In the genomic region with DNA sequence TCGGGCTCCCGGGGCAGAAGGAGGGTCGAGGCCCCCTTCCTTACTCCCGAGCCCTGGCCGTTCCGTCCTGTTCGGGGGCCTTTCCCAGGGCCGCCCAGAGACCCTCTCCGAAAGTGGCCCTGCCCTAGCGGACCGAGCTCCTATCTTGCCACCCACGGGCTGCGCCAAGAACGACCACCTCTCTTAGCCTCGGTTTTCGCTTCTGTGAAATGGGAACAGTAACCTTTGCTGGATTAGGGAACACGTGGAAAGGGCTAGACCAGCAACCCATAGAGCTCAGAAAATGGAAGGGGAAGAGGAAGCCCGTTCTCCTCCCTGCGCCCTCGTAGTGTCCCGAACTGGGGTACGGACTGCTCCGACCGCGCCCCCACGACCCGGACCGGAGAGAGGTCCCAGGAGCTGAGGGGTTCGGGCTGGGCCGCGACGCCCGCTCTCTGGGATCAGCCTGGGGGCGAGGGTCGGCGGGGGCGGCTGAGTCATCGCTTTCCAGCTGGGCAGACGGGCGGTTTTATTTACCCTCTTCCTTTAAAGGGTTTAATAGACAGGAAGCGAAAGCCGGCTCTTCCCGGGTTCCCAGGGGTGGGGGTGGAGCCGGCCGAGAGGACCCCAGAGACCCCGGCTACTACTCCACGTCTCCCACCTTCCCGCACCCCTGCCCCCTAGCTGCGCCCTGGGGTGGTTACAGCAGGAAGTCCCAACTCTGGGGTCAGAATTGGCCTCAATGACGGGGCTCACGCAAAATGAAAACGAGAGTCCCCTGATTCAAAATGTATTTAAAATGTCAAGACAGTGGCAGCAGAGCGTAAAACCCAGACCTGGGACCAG, we compare ENCODE assay signal across 1 cellular context.
TF ChIP-seq lines count a peak whose summit lies in the region.

No MANE protein-coding gene starts in this region.

TF ChIP-seq in H1, 55 proteins besides CTCF, POLR2A, EP300 and RAD21:
- TF ChIP-seq, protein P1, sequence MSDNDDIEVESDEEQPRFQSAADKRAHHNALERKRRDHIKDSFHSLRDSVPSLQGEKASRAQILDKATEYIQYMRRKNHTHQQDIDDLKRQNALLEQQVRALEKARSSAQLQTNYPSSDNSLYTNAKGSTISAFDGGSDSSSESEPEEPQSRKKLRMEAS (IDR thresholded peaks at IDR 0.05): peak; percentile 62
- TF ChIP-seq RNF2 (IDR thresholded peaks at IDR 0.05; ENCODE audit: borderline replicate concordance, low read depth, low read length, missing control alignments, poor library complexity, severe bottlenecking) (peak; percentile 23), CHD1 (IDR thresholded peaks at IDR 0.05; ENCODE audit: low read depth, low read length) (no peak), KDM1A (IDR thresholded peaks at IDR 0.05; ENCODE audit: borderline replicate concordance, low read length) (peak; percentile 99), BRCA1 (IDR thresholded peaks at IDR 0.05; ENCODE audit: low read depth, low read length) (no peak), PHF8 (conservative IDR thresholded peaks at IDR 0.05; ENCODE audit: low read depth, low read length) (0 out of 2 replicates have a peak, but pooled peaks have one; percentile 27), TCF12 (IDR thresholded peaks at IDR 0.05; ENCODE audit: low read depth, low read length) (no peak), CEBPB (IDR thresholded peaks at IDR 0.05; ENCODE audit: low read depth, low read length) (no peak), TBP (IDR thresholded peaks at IDR 0.05; ENCODE audit: low read depth, low read length) (no peak), FOSL1 (IDR thresholded peaks at IDR 0.05; ENCODE audit: insufficient read depth, low read depth, low read length) (no peak), SP2 (IDR thresholded peaks at IDR 0.05; ENCODE audit: low read length) (no peak), ZNF274 (IDR thresholded peaks at IDR 0.05; ENCODE audit: borderline replicate concordance, extremely low read depth, low read length) (no peak), ASH2L (IDR thresholded peaks at IDR 0.05; ENCODE audit: low read length) (no peak), EGR1 (IDR thresholded peaks at IDR 0.05; ENCODE audit: borderline replicate concordance, low read depth, low read length) (peak; percentile 85; the same call in 1 of the 2 replicates), BCL11A (IDR thresholded peaks at IDR 0.05; ENCODE audit: low read depth in 2 of 2, low read length in 2 of 2) (no peak), TAF7 (optimal IDR thresholded peaks at IDR 0.05; ENCODE audit: borderline replicate concordance, low read depth, low read length) (no peak), USF2 (IDR thresholded peaks at IDR 0.05; ENCODE audit: low read length) (no peak), SIRT6 (IDR thresholded peaks at IDR 0.05; ENCODE audit: low read length) (no peak), GABPA (IDR thresholded peaks at IDR 0.05; ENCODE audit: borderline replicate concordance, insufficient read depth, low read length) (no peak), E2F6 (IDR thresholded peaks at IDR 0.05) (peak; percentile 31; the same call in 1 of the 2 replicates), HDAC2 (IDR thresholded peaks at IDR 0.05; ENCODE audit: borderline replicate concordance in 1 of 2, low read depth in 2 of 2, low read length in 2 of 2) (peak in 1 of 2 experiments; percentile 91; a peak in 1 of 4 replicates), YY1 (IDR thresholded peaks at IDR 0.05; ENCODE audit: low read depth, low read length) (no peak), SUZ12 (IDR thresholded peaks at IDR 0.05; ENCODE audit: low read length) (no peak; the same call in 1 of the 2 replicates), MAFK (IDR thresholded peaks at IDR 0.05; ENCODE audit: low read depth, low read length) (peak; percentile 28; the same call in 1 of the 2 replicates), GTF2F1 (IDR thresholded peaks at IDR 0.05; ENCODE audit: borderline replicate concordance, low read depth, low read length) (no peak), SP1 (IDR thresholded peaks at IDR 0.05; ENCODE audit: low read depth, low read length) (no peak), RXRA (IDR thresholded peaks at IDR 0.05; ENCODE audit: insufficient read depth, low read depth, low read length) (no peak), POLR2AphosphoS5 (IDR thresholded peaks at IDR 0.05; ENCODE audit: low read depth, low read length) (no peak), NANOG (IDR thresholded peaks at IDR 0.05; ENCODE audit: insufficient read depth, low read depth, low read length, poor library complexity, severe bottlenecking) (no peak), JUN (IDR thresholded peaks at IDR 0.05; ENCODE audit: low read depth, low read length) (0 out of 2 replicates have a peak, but pooled peaks have one; percentile 18), TAF1 (IDR thresholded peaks at IDR 0.05; ENCODE audit: low read depth, low read length) (0 out of 2 replicates have a peak, but pooled peaks have one; percentile 11), SRF (IDR thresholded peaks at IDR 0.05; ENCODE audit: low read depth, low read length) (no peak), HDAC6 (IDR thresholded peaks at IDR 0.05; ENCODE audit: low read depth, low read length) (no peak), POU5F1 (IDR thresholded peaks at IDR 0.05; ENCODE audit: low read depth, low read length) (no peak), SIN3A (conservative IDR thresholded peaks at IDR 0.05 in 1 of 2, IDR thresholded peaks at IDR 0.05 in 1 of 2; ENCODE audit: low read depth in 1 of 2, low read length in 2 of 2) (0 out of 4 replicates have a peak, but pooled peaks of 1 of the 2 experiments have one; percentile 24), NRF1 (IDR thresholded peaks at IDR 0.05; ENCODE audit: low read depth, low read length) (no peak), RFX5 (IDR thresholded peaks at IDR 0.05; ENCODE audit: borderline replicate concordance, low read depth, low read length) (no peak), SAP30 (IDR thresholded peaks at IDR 0.05; ENCODE audit: insufficient read depth, insufficient replicate concordance, low read length) (no peak), BACH1 (IDR thresholded peaks at IDR 0.05; ENCODE audit: low read length) (no peak), EZH2 (IDR thresholded peaks at IDR 0.05; ENCODE audit: low read depth, low read length, severe bottlenecking) (no peak), JUND (IDR thresholded peaks at IDR 0.05; ENCODE audit: low read length) (peak; percentile 89), TEAD4 (IDR thresholded peaks at IDR 0.05; ENCODE audit: low read depth, low read length) (no peak), CREB1 (IDR thresholded peaks at IDR 0.05) (no peak), SP4 (IDR thresholded peaks at IDR 0.05; ENCODE audit: low read length) (no peak), CHD2 (IDR thresholded peaks at IDR 0.05; ENCODE audit: low read length) (no peak), KDM5A (IDR thresholded peaks at IDR 0.05; ENCODE audit: low read length) (no peak), CBX5 (IDR thresholded peaks at IDR 0.05; ENCODE audit: low read depth, low read length) (no peak), RBBP5 (IDR thresholded peaks at IDR 0.05; ENCODE audit: borderline replicate concordance, low read depth, low read length) (no peak), CBX8 (IDR thresholded peaks at IDR 0.05; ENCODE audit: borderline replicate concordance, low read depth, low read length) (no peak), SIX5 (IDR thresholded peaks at IDR 0.05; ENCODE audit: low read depth, low read length) (no peak), CTBP2 (IDR thresholded peaks at IDR 0.05; ENCODE audit: borderline replicate concordance, insufficient read depth, insufficient read length, low read length) (no peak), KDM4A (IDR thresholded peaks at IDR 0.05; ENCODE audit: low read depth, low read length, severe bottlenecking) (peak; percentile 70)
- TF ChIP-seq, protein P2, sequence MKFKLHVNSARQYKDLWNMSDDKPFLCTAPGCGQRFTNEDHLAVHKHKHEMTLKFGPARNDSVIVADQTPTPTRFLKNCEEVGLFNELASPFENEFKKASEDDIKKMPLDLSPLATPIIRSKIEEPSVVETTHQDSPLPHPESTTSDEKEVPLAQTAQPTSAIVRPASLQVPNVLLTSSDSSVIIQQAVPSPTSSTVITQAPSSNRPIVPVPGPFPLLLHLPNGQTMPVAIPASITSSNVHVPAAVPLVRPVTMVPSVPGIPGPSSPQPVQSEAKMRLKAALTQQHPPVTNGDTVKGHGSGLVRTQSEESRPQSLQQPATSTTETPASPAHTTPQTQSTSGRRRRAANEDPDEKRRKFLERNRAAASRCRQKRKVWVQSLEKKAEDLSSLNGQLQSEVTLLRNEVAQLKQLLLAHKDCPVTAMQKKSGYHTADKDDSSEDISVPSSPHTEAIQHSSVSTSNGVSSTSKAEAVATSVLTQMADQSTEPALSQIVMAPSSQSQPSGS (IDR thresholded peaks at IDR 0.05; ENCODE audit: low read length): no peak
- TF ChIP-seq, protein P3, sequence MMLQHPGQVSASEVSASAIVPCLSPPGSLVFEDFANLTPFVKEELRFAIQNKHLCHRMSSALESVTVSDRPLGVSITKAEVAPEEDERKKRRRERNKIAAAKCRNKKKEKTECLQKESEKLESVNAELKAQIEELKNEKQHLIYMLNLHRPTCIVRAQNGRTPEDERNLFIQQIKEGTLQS (IDR thresholded peaks at IDR 0.05; ENCODE audit: insufficient read depth, low read depth, low read length): 0 out of 2 replicates have a peak, but pooled peaks have one; percentile 40
- TF ChIP-seq, protein P4, sequence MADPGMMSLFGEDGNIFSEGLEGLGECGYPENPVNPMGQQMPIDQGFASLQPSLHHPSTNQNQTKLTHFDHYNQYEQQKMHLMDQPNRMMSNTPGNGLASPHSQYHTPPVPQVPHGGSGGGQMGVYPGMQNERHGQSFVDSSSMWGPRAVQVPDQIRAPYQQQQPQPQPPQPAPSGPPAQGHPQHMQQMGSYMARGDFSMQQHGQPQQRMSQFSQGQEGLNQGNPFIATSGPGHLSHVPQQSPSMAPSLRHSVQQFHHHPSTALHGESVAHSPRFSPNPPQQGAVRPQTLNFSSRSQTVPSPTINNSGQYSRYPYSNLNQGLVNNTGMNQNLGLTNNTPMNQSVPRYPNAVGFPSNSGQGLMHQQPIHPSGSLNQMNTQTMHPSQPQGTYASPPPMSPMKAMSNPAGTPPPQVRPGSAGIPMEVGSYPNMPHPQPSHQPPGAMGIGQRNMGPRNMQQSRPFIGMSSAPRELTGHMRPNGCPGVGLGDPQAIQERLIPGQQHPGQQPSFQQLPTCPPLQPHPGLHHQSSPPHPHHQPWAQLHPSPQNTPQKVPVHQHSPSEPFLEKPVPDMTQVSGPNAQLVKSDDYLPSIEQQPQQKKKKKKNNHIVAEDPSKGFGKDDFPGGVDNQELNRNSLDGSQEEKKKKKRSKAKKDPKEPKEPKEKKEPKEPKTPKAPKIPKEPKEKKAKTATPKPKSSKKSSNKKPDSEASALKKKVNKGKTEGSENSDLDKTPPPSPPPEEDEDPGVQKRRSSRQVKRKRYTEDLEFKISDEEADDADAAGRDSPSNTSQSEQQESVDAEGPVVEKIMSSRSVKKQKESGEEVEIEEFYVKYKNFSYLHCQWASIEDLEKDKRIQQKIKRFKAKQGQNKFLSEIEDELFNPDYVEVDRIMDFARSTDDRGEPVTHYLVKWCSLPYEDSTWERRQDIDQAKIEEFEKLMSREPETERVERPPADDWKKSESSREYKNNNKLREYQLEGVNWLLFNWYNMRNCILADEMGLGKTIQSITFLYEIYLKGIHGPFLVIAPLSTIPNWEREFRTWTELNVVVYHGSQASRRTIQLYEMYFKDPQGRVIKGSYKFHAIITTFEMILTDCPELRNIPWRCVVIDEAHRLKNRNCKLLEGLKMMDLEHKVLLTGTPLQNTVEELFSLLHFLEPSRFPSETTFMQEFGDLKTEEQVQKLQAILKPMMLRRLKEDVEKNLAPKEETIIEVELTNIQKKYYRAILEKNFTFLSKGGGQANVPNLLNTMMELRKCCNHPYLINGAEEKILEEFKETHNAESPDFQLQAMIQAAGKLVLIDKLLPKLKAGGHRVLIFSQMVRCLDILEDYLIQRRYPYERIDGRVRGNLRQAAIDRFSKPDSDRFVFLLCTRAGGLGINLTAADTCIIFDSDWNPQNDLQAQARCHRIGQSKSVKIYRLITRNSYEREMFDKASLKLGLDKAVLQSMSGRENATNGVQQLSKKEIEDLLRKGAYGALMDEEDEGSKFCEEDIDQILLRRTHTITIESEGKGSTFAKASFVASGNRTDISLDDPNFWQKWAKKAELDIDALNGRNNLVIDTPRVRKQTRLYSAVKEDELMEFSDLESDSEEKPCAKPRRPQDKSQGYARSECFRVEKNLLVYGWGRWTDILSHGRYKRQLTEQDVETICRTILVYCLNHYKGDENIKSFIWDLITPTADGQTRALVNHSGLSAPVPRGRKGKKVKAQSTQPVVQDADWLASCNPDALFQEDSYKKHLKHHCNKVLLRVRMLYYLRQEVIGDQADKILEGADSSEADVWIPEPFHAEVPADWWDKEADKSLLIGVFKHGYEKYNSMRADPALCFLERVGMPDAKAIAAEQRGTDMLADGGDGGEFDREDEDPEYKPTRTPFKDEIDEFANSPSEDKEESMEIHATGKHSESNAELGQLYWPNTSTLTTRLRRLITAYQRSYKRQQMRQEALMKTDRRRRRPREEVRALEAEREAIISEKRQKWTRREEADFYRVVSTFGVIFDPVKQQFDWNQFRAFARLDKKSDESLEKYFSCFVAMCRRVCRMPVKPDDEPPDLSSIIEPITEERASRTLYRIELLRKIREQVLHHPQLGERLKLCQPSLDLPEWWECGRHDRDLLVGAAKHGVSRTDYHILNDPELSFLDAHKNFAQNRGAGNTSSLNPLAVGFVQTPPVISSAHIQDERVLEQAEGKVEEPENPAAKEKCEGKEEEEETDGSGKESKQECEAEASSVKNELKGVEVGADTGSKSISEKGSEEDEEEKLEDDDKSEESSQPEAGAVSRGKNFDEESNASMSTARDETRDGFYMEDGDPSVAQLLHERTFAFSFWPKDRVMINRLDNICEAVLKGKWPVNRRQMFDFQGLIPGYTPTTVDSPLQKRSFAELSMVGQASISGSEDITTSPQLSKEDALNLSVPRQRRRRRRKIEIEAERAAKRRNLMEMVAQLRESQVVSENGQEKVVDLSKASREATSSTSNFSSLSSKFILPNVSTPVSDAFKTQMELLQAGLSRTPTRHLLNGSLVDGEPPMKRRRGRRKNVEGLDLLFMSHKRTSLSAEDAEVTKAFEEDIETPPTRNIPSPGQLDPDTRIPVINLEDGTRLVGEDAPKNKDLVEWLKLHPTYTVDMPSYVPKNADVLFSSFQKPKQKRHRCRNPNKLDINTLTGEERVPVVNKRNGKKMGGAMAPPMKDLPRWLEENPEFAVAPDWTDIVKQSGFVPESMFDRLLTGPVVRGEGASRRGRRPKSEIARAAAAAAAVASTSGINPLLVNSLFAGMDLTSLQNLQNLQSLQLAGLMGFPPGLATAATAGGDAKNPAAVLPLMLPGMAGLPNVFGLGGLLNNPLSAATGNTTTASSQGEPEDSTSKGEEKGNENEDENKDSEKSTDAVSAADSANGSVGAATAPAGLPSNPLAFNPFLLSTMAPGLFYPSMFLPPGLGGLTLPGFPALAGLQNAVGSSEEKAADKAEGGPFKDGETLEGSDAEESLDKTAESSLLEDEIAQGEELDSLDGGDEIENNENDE (IDR thresholded peaks at IDR 0.05; ENCODE audit: insufficient replicate concordance, low read length): no peak
TF ChIP-seq in H1: peak in this region for 14.
